ENCODE assay signal across 1 cellular context in the genomic region with DNA sequence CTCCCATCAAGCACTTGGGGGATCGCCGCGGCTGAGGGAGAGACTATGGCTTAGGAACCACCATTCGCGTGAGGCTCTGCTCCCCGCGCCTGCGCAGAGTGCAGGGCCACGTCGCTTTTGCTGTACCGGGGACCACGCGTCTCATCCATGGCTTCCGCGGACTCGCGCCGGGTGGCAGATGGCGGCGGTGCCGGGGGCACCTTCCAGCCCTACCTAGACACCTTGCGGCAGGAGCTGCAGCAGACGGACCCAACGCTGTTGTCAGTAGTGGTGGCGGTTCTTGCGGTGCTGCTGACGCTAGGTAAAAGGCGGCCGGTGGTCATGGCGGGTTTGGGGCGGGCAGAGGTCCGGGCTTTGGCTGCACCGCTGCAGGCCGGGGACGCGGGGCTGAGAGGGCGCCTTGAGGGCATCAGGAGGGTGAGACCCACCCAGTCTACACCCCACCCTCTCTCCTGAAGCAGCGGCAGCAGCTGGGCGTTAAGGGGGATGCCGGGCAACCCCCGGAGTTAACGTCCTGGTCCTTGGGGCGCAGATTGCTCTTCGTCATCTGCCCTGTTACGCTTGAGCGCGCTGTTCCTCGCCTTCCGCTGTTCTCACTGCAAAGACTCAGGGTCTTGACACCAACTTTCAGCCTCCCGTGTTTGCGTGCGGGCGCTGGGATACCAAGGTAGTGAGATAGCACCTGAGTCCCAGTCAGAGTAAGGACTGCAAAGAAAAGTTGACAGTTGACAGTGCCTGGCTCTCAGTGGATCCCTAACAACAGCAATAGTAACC.
TF ChIP-seq lines count a peak whose summit lies in the region.

A gene with protein sequence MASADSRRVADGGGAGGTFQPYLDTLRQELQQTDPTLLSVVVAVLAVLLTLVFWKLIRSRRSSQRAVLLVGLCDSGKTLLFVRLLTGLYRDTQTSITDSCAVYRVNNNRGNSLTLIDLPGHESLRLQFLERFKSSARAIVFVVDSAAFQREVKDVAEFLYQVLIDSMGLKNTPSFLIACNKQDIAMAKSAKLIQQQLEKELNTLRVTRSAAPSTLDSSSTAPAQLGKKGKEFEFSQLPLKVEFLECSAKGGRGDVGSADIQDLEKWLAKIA (plus strand): TSS at position 114 of the 774 bp plus-strand sequence. CDS start 34 bp downstream, at position 148.

TF ChIP-seq in HepG2, 621 proteins besides CTCF, POLR2A, EP300 and RAD21 (continued from another document and continues in another):
- TF ChIP-seq, protein P1, sequence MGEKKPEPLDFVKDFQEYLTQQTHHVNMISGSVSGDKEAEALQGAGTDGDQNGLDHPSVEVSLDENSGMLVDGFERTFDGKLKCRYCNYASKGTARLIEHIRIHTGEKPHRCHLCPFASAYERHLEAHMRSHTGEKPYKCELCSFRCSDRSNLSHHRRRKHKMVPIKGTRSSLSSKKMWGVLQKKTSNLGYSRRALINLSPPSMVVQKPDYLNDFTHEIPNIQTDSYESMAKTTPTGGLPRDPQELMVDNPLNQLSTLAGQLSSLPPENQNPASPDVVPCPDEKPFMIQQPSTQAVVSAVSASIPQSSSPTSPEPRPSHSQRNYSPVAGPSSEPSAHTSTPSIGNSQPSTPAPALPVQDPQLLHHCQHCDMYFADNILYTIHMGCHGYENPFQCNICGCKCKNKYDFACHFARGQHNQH (CRISPR knock-in tag; IDR thresholded peaks at IDR 0.05), result peak; percentile 64
- TF ChIP-seq ATF1 (CRISPR knock-in tag; IDR thresholded peaks at IDR 0.05) (no peak; the same call in 1 of the 2 replicates), MAFK (conservative IDR thresholded peaks at IDR 0.05 in 1 of 2, IDR thresholded peaks at IDR 0.05 in 1 of 2; ENCODE audit: low read length in 2 of 2) (no peak), EEA1 (CRISPR knock-in tag; IDR thresholded peaks at IDR 0.05; ENCODE audit: borderline replicate concordance) (no peak), ZNF124 (CRISPR knock-in tag; IDR thresholded peaks at IDR 0.05) (no peak), ZFP82 (CRISPR knock-in tag; IDR thresholded peaks at IDR 0.05; ENCODE audit: borderline replicate concordance) (no peak), ZNF121 (CRISPR knock-in tag; IDR thresholded peaks at IDR 0.05) (no peak), KMT2A (CRISPR knock-in tag; IDR thresholded peaks at IDR 0.05) (peak; percentile 89), NONO (IDR thresholded peaks at IDR 0.05) (no peak), NONO (CRISPR knock-in tag; conservative IDR thresholded peaks at IDR 0.05) (peak; percentile 77; the same call in 1 of the 2 replicates), ATF7 (IDR thresholded peaks at IDR 0.05) (no peak), ATF7 (CRISPR knock-in tag; IDR thresholded peaks at IDR 0.05) (0 out of 2 replicates have a peak, but pooled peaks have one; percentile 57), MEIS1 (CRISPR knock-in tag; IDR thresholded peaks at IDR 0.05; ENCODE audit: borderline replicate concordance) (no peak), NR2F2 (IDR thresholded peaks at IDR 0.05; ENCODE audit: borderline replicate concordance, low read depth) (no peak; the same call in 1 of the 2 replicates), RCOR2 (CRISPR knock-in tag; IDR thresholded peaks at IDR 0.05) (no peak), NFKB2 (CRISPR knock-in tag; IDR thresholded peaks at IDR 0.05; ENCODE audit: borderline replicate concordance) (peak; percentile 93; the same call in 1 of the 2 replicates), HNRNPK (IDR thresholded peaks at IDR 0.05; ENCODE audit: low read depth, low read length, poor library complexity, severe bottlenecking) (no peak), ZSCAN31 (CRISPR knock-in tag; IDR thresholded peaks at IDR 0.05; ENCODE audit: low read depth) (peak; percentile 92), ZMYM2 (CRISPR knock-in tag; IDR thresholded peaks at IDR 0.05) (no peak), TEAD3 (CRISPR knock-in tag; optimal IDR thresholded peaks at IDR 0.05; ENCODE audit: borderline replicate concordance) (peak; percentile 35), ZNF839 (CRISPR knock-in tag; IDR thresholded peaks at IDR 0.05; ENCODE audit: borderline replicate concordance) (peak; percentile 88; the same call in 1 of the 2 replicates), KLF13 (CRISPR knock-in tag; IDR thresholded peaks at IDR 0.05) (peak; percentile 41; the same call in 1 of the 2 replicates), HOXA7 (CRISPR knock-in tag; IDR thresholded peaks at IDR 0.05) (no peak), FOXP1 (IDR thresholded peaks at IDR 0.05) (no peak), FOXP1 (CRISPR knock-in tag; IDR thresholded peaks at IDR 0.05) (no peak), RNF2 (conservative IDR thresholded peaks at IDR 0.05; ENCODE audit: low read depth) (peak; percentile 74; the same call in 1 of the 2 replicates), U2AF2 (IDR thresholded peaks at IDR 0.05; ENCODE audit: low read depth, low read length) (no peak), GABPA (IDR thresholded peaks at IDR 0.05; ENCODE audit: low read depth, low read length) (no peak), GABPA (CRISPR knock-in tag; IDR thresholded peaks at IDR 0.05; ENCODE audit: low read depth) (peak; percentile 66), TCF7 (IDR thresholded peaks at IDR 0.05; ENCODE audit: low read depth) (no peak), GLI4 (CRISPR knock-in tag; IDR thresholded peaks at IDR 0.05; ENCODE audit: borderline replicate concordance) (0 out of 2 replicates have a peak, but pooled peaks have one; percentile 76), ARHGAP35 (CRISPR knock-in tag; IDR thresholded peaks at IDR 0.05; ENCODE audit: borderline replicate concordance) (peak; percentile 69; the same call in 1 of the 2 replicates)
- TF ChIP-seq, protein P2, sequence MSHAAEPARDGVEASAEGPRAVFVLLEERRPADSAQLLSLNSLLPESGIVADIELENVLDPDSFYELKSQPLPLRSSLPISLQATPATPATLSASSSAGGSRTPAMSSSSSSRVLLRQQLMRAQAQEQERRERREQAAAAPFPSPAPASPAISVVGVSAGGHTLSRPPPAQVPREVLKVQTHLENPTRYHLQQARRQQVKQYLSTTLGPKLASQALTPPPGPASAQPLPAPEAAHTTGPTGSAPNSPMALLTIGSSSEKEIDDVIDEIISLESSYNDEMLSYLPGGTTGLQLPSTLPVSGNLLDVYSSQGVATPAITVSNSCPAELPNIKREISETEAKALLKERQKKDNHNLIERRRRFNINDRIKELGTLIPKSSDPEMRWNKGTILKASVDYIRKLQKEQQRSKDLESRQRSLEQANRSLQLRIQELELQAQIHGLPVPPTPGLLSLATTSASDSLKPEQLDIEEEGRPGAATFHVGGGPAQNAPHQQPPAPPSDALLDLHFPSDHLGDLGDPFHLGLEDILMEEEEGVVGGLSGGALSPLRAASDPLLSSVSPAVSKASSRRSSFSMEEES (CRISPR knock-in tag; IDR thresholded peaks at IDR 0.05), result no peak
- TF ChIP-seq, protein P3, sequence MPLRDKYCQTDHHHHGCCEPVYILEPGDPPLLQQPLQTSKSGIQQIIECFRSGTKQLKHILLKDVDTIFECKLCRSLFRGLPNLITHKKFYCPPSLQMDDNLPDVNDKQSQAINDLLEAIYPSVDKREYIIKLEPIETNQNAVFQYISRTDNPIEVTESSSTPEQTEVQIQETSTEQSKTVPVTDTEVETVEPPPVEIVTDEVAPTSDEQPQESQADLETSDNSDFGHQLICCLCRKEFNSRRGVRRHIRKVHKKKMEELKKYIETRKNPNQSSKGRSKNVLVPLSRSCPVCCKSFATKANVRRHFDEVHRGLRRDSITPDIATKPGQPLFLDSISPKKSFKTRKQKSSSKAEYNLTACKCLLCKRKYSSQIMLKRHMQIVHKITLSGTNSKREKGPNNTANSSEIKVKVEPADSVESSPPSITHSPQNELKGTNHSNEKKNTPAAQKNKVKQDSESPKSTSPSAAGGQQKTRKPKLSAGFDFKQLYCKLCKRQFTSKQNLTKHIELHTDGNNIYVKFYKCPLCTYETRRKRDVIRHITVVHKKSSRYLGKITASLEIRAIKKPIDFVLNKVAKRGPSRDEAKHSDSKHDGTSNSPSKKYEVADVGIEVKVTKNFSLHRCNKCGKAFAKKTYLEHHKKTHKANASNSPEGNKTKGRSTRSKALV (CRISPR knock-in tag; IDR thresholded peaks at IDR 0.05), result peak; percentile 90
- TF ChIP-seq, protein P4, sequence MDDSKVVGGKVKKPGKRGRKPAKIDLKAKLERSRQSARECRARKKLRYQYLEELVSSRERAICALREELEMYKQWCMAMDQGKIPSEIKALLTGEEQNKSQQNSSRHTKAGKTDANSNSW (CRISPR knock-in tag; IDR thresholded peaks at IDR 0.05; ENCODE audit: borderline replicate concordance), result peak; percentile 58; the same call in 1 of the 2 replicates
- TF ChIP-seq, protein P5, sequence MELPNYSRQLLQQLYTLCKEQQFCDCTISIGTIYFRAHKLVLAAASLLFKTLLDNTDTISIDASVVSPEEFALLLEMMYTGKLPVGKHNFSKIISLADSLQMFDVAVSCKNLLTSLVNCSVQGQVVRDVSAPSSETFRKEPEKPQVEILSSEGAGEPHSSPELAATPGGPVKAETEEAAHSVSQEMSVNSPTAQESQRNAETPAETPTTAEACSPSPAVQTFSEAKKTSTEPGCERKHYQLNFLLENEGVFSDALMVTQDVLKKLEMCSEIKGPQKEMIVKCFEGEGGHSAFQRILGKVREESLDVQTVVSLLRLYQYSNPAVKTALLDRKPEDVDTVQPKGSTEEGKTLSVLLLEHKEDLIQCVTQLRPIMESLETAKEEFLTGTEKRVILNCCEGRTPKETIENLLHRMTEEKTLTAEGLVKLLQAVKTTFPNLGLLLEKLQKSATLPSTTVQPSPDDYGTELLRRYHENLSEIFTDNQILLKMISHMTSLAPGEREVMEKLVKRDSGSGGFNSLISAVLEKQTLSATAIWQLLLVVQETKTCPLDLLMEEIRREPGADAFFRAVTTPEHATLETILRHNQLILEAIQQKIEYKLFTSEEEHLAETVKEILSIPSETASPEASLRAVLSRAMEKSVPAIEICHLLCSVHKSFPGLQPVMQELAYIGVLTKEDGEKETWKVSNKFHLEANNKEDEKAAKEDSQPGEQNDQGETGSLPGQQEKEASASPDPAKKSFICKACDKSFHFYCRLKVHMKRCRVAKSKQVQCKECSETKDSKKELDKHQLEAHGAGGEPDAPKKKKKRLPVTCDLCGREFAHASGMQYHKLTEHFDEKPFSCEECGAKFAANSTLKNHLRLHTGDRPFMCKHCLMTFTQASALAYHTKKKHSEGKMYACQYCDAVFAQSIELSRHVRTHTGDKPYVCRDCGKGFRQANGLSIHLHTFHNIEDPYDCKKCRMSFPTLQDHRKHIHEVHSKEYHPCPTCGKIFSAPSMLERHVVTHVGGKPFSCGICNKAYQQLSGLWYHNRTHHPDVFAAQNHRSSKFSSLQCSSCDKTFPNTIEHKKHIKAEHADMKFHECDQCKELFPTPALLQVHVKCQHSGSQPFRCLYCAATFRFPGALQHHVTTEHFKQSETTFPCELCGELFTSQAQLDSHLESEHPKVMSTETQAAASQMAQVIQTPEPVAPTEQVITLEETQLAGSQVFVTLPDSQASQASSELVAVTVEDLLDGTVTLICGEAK (IDR thresholded peaks at IDR 0.05), result no peak
- TF ChIP-seq, protein P5 (CRISPR knock-in tag; IDR thresholded peaks at IDR 0.05), result peak; percentile 84
- TF ChIP-seq, protein P6, sequence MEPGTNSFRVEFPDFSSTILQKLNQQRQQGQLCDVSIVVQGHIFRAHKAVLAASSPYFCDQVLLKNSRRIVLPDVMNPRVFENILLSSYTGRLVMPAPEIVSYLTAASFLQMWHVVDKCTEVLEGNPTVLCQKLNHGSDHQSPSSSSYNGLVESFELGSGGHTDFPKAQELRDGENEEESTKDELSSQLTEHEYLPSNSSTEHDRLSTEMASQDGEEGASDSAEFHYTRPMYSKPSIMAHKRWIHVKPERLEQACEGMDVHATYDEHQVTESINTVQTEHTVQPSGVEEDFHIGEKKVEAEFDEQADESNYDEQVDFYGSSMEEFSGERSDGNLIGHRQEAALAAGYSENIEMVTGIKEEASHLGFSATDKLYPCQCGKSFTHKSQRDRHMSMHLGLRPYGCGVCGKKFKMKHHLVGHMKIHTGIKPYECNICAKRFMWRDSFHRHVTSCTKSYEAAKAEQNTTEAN (CRISPR knock-in tag; conservative IDR thresholded peaks at IDR 0.05), result no peak
- TF ChIP-seq, protein P7, sequence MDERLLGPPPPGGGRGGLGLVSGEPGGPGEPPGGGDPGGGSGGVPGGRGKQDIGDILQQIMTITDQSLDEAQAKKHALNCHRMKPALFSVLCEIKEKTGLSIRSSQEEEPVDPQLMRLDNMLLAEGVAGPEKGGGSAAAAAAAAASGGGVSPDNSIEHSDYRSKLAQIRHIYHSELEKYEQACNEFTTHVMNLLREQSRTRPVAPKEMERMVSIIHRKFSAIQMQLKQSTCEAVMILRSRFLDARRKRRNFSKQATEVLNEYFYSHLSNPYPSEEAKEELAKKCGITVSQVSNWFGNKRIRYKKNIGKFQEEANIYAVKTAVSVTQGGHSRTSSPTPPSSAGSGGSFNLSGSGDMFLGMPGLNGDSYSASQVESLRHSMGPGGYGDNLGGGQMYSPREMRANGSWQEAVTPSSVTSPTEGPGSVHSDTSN (CRISPR knock-in tag; IDR thresholded peaks at IDR 0.05), result no peak
- TF ChIP-seq, protein P8, sequence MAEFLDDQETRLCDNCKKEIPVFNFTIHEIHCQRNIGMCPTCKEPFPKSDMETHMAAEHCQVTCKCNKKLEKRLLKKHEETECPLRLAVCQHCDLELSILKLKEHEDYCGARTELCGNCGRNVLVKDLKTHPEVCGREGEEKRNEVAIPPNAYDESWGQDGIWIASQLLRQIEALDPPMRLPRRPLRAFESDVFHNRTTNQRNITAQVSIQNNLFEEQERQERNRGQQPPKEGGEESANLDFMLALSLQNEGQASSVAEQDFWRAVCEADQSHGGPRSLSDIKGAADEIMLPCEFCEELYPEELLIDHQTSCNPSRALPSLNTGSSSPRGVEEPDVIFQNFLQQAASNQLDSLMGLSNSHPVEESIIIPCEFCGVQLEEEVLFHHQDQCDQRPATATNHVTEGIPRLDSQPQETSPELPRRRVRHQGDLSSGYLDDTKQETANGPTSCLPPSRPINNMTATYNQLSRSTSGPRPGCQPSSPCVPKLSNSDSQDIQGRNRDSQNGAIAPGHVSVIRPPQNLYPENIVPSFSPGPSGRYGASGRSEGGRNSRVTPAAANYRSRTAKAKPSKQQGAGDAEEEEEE (CRISPR knock-in tag; IDR thresholded peaks at IDR 0.05; ENCODE audit: borderline replicate concordance), result no peak
